Comparison of ENCODE assay signal across 28 cellular contexts in genomic region chr9:20178679-20179078, GRCh38.
"Had no signal": no experiment of that assay in that cellular context is flagged by ENCODE, and none has a peak within 500 bp of the region (broad histone marks: within the 10 kb centered on the region; RNA-seq: fewer than 3 reads in every experiment).

No MANE protein-coding gene starts in this region.

- FAIRE-seq: colon, endothelial cell of umbilical vein, frontal cortex had no signal

- H3K4me3 ChIP-seq: dorsolateral prefrontal cortex, esophagus squamous epithelium, left lung, ovary, psoas muscle, skin epidermis, spleen, thoracic aorta, tibial nerve, upper lobe of left lung, uterus had no signal

- H3K4me1 ChIP-seq: esophagus squamous epithelium, left lung, psoas muscle, spleen, tibial nerve, upper lobe of left lung, uterus had no signal

- H3K27ac ChIP-seq: dorsolateral prefrontal cortex, esophagus squamous epithelium, left lung, ovary, psoas muscle, skin epidermis, spleen, thoracic aorta, tibial nerve, upper lobe of left lung, uterus had no signal

- H3K9me3 ChIP-seq: esophagus squamous epithelium, ovary, psoas muscle, thoracic aorta, tibial nerve, upper lobe of left lung, uterus had no signal

- DNase-seq: dorsolateral prefrontal cortex; effector CD4-positive, alpha-beta T cell; erythroblast; esophagus squamous epithelium; head of caudate nucleus; left cardiac atrium; left lung; mesenchymal stem cell; midbrain; naive thymus-derived CD4-positive, alpha-beta T cell; occipital lobe; ovary; posterior cingulate gyrus; psoas muscle; right cardiac atrium; spleen; stimulated activated CD4-positive, alpha-beta T cell treated with anti-CD3 and anti-CD28 coated beads, Interleukin-4, amount 100 ng/mL, for 4 hours; stimulated activated naive B cell treated with anti-CD40 and anti-IgM and Interleukin-4, amounts not matched to agents 10 μg/mL and 1 μg/mL and 100 μg/mL, for 72 hours; upper lobe of left lung; uterus had no signal

- ATAC-seq: left cardiac atrium; left lung; naive thymus-derived CD4-positive, alpha-beta T cell; psoas muscle; right cardiac atrium; stimulated activated naive B cell treated with anti-CD40 and anti-IgM and Interleukin-4, amounts not matched to agents 10 μg/mL and 1 μg/mL and 100 μg/mL, for 72 hours had no signal

- H3K27me3 Mint-ChIP-seq: stimulated activated naive CD8-positive, alpha-beta T cell treated with anti-CD3 and anti-CD28 coated beads, Interleukin-15, Interleukin-2, amounts not matched to agents 100 ng/mL and 50 ng/mL, for 24 hours had no signal

- H3K4me1 Mint-ChIP-seq: stimulated activated naive B cell treated with anti-CD40 and anti-IgM and Interleukin-4, amounts not matched to agents 10 μg/mL and 1 μg/mL and 100 μg/mL, for 72 hours had no signal

- H3K27me3 ChIP-seq: dorsolateral prefrontal cortex, esophagus squamous epithelium, left lung, ovary, spleen, tibial nerve, upper lobe of left lung, uterus had no signal

- H3K36me3 ChIP-seq: esophagus squamous epithelium, left lung, ovary, spleen, thoracic aorta, tibial nerve, upper lobe of left lung, uterus had no signal

- H3K4me3 Mint-ChIP-seq: naive thymus-derived CD4-positive, alpha-beta T cell; nephron; stimulated activated naive B cell treated with anti-CD40 and anti-IgM and Interleukin-4, amounts not matched to agents 10 μg/mL and 1 μg/mL and 100 μg/mL, for 72 hours; stimulated activated naive CD8-positive, alpha-beta T cell treated with anti-CD3 and anti-CD28 coated beads, Interleukin-15, Interleukin-2, amounts not matched to agents 100 ng/mL and 50 ng/mL, for 24 hours had no signal

- H3K27ac Mint-ChIP-seq: stimulated activated naive B cell treated with anti-CD40 and anti-IgM and Interleukin-4, amounts not matched to agents 10 μg/mL and 1 μg/mL and 100 μg/mL, for 72 hours; stimulated activated naive CD8-positive, alpha-beta T cell treated with anti-CD3 and anti-CD28 coated beads, Interleukin-15, Interleukin-2, amounts not matched to agents 100 ng/mL and 50 ng/mL, for 24 hours had no signal
